In the genomic region with DNA sequence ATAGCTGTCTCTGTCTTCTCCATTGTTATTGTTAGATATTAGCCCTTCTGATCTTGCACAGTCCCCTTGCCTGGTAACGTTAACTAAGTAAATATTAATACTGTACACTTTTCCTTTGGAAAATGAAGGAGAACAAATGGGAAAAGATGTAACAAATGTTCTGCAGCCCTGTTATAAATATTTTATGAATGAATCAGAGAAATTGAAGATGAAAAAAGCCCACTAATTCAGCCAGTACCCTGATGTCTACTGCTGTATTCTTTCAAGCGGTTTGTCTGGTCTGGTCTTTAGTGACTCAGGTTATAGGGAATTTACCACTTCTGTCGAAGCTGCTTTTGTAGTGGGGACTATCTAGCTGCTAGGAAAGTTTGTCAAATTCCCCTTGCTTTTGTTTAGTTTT, we compare ENCODE assay signal across 12 cellular contexts.
A peak's percentile ranks its signal among the peaks of the same experiment; 100 is the strongest.
DNase-seq lines count a peak whose midpoint lies in the region; ATAC-seq, FAIRE-seq and TF ChIP-seq lines count a peak whose summit lies in the region.
"Had no signal": no experiment of that assay in that cellular context is flagged by ENCODE, and none has a peak within 500 bp of the region (broad histone marks: within the 10 kb centered on the region; RNA-seq: fewer than 3 reads in every experiment).

No MANE protein-coding gene starts in this region.

- TF ChIP-seq EP300 in A549 (IDR thresholded peaks at IDR 0.05) (no peak), stomach (IDR thresholded peaks at IDR 0.05) (no peak)

- H3K36me3 ChIP-seq in stomach: no peaks in the 10 kb centered on the region
- H3K36me3 ChIP-seq: uterus had no signal

- no peaks in the 10 kb centered on the region for H3K9me3 ChIP-seq in A549
- peaks cover 0 to 4% (median 0%) of the 10 kb centered on the region in 4 donors for H3K9me3 ChIP-seq in stomach
- H3K9me3 ChIP-seq: mucosa of descending colon, uterus had no signal

- TF ChIP-seq RAD21 in A549 (conservative IDR thresholded peaks at IDR 0.05 in 1 of 2, IDR thresholded peaks at IDR 0.05 in 1 of 2): no peak

- peaks cover 7% of the 10 kb centered on the region; the same call in 2 of the 3 replicates for H3K4me1 ChIP-seq in A549
- no peaks in the 10 kb centered on the region for H3K4me1 ChIP-seq in stomach

- FAIRE-seq in A549 (lab: Jason Lieb, UNC) (no peak), GM12892 (lab: Jason Lieb, UNC) (no peak)
- FAIRE-seq: D721Med had no signal

- TF ChIP-seq CTCF in A549 (IDR thresholded peaks at IDR 0.05) (no peak), epithelial cell of esophagus (IDR thresholded peaks at IDR 0.05; ENCODE audit: insufficient read depth, low read depth, low read length, missing control alignments) (no peak), stomach (IDR thresholded peaks at IDR 0.05) (no peak)

- peak overlapping the region; percentile 33; the same call in 2 of the 3 replicates for H3K4me2 ChIP-seq in A549

- ATAC-seq in A549 (peak; percentile 46 to 67; a peak in 4 of 6 replicates), GM18867 (IDR thresholded peaks at IDR 0.05; ENCODE audit: unreplicated experiment) (peak; percentile 60), HG03442 (IDR thresholded peaks at IDR 0.05; ENCODE audit: unreplicated experiment) (peak; percentile 62), HG02678 (IDR thresholded peaks at IDR 0.05; ENCODE audit: unreplicated experiment) (no peak)
- ATAC-seq: mucosa of descending colon had no signal

- H3K27ac ChIP-seq in A549 (no peak overlapping the region), stomach (no peak overlapping the region)

- POLR2A ChIA-PET in A549 (lab: Yijun Ruan, JAX): no interaction called here

- intact Hi-C loops in stomach (cut with DNase I; ENCODE audit: low total_unique reads): no loop called here

- H3K27me3 ChIP-seq in stomach: no peaks in the 10 kb centered on the region
- H3K27me3 ChIP-seq: uterus had no signal

- CTCF ChIA-PET in A549 (lab: Yijun Ruan, JAX): interaction anchor here (1.4 to 2.2 kb wide), 3 partner anchors 11 to 906 kb away, joined by 4 read pairs; no protein-coding TSS in a partner anchor

- H3K4me3 ChIP-seq in A549: no peak overlapping the region
- no peak overlapping the region for H3K4me3 ChIP-seq in epithelial cell of esophagus (ENCODE audit: low read length)
- H3K4me3 ChIP-seq in stomach: no peak overlapping the region
- H3K4me3 ChIP-seq: mucosa of descending colon, uterus had no signal

- TF ChIP-seq POLR2A in A549 (IDR thresholded peaks at IDR 0.05; ENCODE audit: low read length) (no peak), stomach (IDR thresholded peaks at IDR 0.05) (no peak), GM12892 (IDR thresholded peaks at IDR 0.05; ENCODE audit: low read depth, low read length) (no peak)

- DNase-seq in A549 (ENCODE audit: low read depth in 1 of 2, low spot score in 1 of 2) (peak in 1 of 2 experiments; percentile 8), epithelial cell of esophagus (ENCODE audit: low read depth) (peak; percentile 61), stomach (no peak), GM12892 (ENCODE audit: insufficient read length) (no peak), NCI-H1092 (lab: John Stamatoyannopoulos, UW) (no peak)
- DNase-seq: mucosa of descending colon, NCI-H774, uterus had no signal

- 27% methylated on average over 3 of the region's 3 CpGs for WGBS in A549 (ENCODE audit: missing lambda C conversion rate)
- 41 to 60% (median 57%) methylated on average over 3 of the region's 3 CpGs for WGBS in stomach, 5 donors

TF ChIP-seq in A549, 52 proteins besides CTCF, POLR2A, EP300 and RAD21:
- TF ChIP-seq MYC (IDR thresholded peaks at IDR 0.05; ENCODE audit: borderline replicate concordance, low read length): no peak
- TF ChIP-seq GATA3 (IDR thresholded peaks at IDR 0.05; ENCODE audit: borderline replicate concordance): no peak
- no peak for TF ChIP-seq FOSL2 (IDR thresholded peaks at IDR 0.05)
- TF ChIP-seq FOSL2 (CRISPR knock-in tag; IDR thresholded peaks at IDR 0.05): no peak
- no peak for TF ChIP-seq EHMT2 (IDR thresholded peaks at IDR 0.05; ENCODE audit: low read depth)
- no peak for TF ChIP-seq ZC3H11A (IDR thresholded peaks at IDR 0.05)
- TF ChIP-seq POLR2AphosphoS2 (conservative IDR thresholded peaks at IDR 0.05; ENCODE audit: low read length): no peak
- TF ChIP-seq, protein P1, sequence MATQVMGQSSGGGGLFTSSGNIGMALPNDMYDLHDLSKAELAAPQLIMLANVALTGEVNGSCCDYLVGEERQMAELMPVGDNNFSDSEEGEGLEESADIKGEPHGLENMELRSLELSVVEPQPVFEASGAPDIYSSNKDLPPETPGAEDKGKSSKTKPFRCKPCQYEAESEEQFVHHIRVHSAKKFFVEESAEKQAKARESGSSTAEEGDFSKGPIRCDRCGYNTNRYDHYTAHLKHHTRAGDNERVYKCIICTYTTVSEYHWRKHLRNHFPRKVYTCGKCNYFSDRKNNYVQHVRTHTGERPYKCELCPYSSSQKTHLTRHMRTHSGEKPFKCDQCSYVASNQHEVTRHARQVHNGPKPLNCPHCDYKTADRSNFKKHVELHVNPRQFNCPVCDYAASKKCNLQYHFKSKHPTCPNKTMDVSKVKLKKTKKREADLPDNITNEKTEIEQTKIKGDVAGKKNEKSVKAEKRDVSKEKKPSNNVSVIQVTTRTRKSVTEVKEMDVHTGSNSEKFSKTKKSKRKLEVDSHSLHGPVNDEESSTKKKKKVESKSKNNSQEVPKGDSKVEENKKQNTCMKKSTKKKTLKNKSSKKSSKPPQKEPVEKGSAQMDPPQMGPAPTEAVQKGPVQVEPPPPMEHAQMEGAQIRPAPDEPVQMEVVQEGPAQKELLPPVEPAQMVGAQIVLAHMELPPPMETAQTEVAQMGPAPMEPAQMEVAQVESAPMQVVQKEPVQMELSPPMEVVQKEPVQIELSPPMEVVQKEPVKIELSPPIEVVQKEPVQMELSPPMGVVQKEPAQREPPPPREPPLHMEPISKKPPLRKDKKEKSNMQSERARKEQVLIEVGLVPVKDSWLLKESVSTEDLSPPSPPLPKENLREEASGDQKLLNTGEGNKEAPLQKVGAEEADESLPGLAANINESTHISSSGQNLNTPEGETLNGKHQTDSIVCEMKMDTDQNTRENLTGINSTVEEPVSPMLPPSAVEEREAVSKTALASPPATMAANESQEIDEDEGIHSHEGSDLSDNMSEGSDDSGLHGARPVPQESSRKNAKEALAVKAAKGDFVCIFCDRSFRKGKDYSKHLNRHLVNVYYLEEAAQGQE (IDR thresholded peaks at IDR 0.05): no peak
- no peak for TF ChIP-seq NR3C1 (IDR thresholded peaks at IDR 0.05)
- TF ChIP-seq KDM5A (IDR thresholded peaks at IDR 0.05): no peak
- no peak for TF ChIP-seq MAZ (IDR thresholded peaks at IDR 0.05; ENCODE audit: borderline replicate concordance, low read depth, low read length)
- TF ChIP-seq, protein P2, sequence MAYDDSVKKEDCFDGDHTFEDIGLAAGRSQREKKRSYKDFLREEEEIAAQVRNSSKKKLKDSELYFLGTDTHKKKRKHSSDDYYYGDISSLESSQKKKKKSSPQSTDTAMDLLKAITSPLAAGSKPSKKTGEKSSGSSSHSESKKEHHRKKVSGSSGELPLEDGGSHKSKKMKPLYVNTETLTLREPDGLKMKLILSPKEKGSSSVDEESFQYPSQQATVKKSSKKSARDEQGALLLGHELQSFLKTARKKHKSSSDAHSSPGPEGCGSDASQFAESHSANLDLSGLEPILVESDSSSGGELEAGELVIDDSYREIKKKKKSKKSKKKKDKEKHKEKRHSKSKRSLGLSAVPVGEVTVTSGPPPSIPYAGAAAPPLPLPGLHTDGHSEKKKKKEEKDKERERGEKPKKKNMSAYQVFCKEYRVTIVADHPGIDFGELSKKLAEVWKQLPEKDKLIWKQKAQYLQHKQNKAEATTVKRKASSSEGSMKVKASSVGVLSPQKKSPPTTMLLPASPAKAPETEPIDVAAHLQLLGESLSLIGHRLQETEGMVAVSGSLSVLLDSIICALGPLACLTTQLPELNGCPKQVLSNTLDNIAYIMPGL (CRISPR knock-in tag; IDR thresholded peaks at IDR 0.05; ENCODE audit: borderline replicate concordance): no peak
- TF ChIP-seq, protein P3, sequence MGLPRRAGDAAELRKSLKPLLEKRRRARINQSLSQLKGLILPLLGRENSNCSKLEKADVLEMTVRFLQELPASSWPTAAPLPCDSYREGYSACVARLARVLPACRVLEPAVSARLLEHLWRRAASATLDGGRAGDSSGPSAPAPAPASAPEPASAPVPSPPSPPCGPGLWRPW (IDR thresholded peaks at IDR 0.05): no peak
